12 cellular contexts compared by ENCODE assay signal in genomic region chr9:73079326-73079725, GRCh38.
DNase-seq lines count a peak whose midpoint lies in the region; ATAC-seq and TF ChIP-seq lines count a peak whose summit lies in the region.
"Had no signal": no experiment of that assay in that cellular context is flagged by ENCODE, and none has a peak within 500 bp of the region (broad histone marks: within the 10 kb centered on the region; RNA-seq: fewer than 3 reads in every experiment).

No MANE protein-coding gene starts in this region.

- H3K36me3 ChIP-seq in BLaER1, result no peaks in the 10 kb centered on the region
- H3K36me3 ChIP-seq: esophagus muscularis mucosa, Peyer's patch had no signal

- DNase-seq in HuH-7 (ENCODE audit: low spot score) (peak; percentile 10), kidney tubule cell (ENCODE audit: low spot score) (peak; percentile 48), SKM-1 (lab: John Stamatoyannopoulos, UW; ENCODE audit: unreplicated experiment) (no peak), medulla oblongata (ENCODE audit: extremely low spot score) (no peak), T-helper 1 cell (no peak)
- DNase-seq: activated T-cell treated with anti-CD3 and anti-CD28 coated beads, Interleukin-2, amount 50 U/mL, for 48 hours; NCI-H2029; Peyer's patch had no signal

- H3K4me1 ChIP-seq in BLaER1, result peaks cover 19% of the 10 kb centered on the region

- no peaks in the 10 kb centered on the region for H3K27me3 ChIP-seq in BLaER1
- H3K27me3 ChIP-seq: esophagus muscularis mucosa, Peyer's patch had no signal

- no peak overlapping the region for H3K9ac ChIP-seq in BLaER1

- no peak for ATAC-seq in GM18867 (IDR thresholded peaks at IDR 0.05; ENCODE audit: unreplicated experiment)

- H4K20me1 ChIP-seq in BLaER1, result no peaks in the 10 kb centered on the region

- no peak overlapping the region for H3K4me3 ChIP-seq in BLaER1
- H3K4me3 ChIP-seq: esophagus muscularis mucosa, Peyer's patch had no signal

- TF ChIP-seq CTCF in VCaP (conservative IDR thresholded peaks at IDR 0.05), result peak; percentile 61

- H3K4me2 ChIP-seq in BLaER1, result peak overlapping the region; percentile 33

- no peak overlapping the region for H3K27ac ChIP-seq in BLaER1
- H3K27ac ChIP-seq in VCaP, result no peak overlapping the region
- H3K27ac ChIP-seq: esophagus muscularis mucosa, Peyer's patch had no signal

- no peaks in the 10 kb centered on the region for H3K9me3 ChIP-seq in BLaER1
- H3K9me3 ChIP-seq: esophagus muscularis mucosa, Peyer's patch had no signal

Comparison
In these comparisons a context has a peak if more than half of its experiments do, and no peak if none do; other contexts are left out.
1. DNase-seq: peak in HuH-7 (single experiment) and kidney tubule cell (single experiment); none in SKM-1 (single experiment), medulla oblongata (single experiment) and T-helper 1 cell (0 of 5).